ENCODE assay signal across 9 cellular contexts in genomic region chr15:74782596-74783071, GRCh38. TPM values are rescaled to one million over a fixed set of nuclear protein-coding genes. Genes with fewer than 3 reads are reported as not detected.
DNase-seq lines count a peak whose midpoint lies in the region; ATAC-seq and TF ChIP-seq lines count a peak whose summit lies in the region.
"Had no signal": no experiment of that assay in that cellular context is flagged by ENCODE, and none has a peak within 500 bp of the region (broad histone marks: within the 10 kb centered on the region; RNA-seq: fewer than 3 reads in every experiment).

No MANE protein-coding gene starts in this region.

- H3K4me2 ChIP-seq in skeletal muscle satellite cell (ENCODE audit: low read length) = peak overlapping the region; percentile 88

- H3K36me3 ChIP-seq in H7 (replicated peaks; ENCODE audit: control insufficient read depth, insufficient read depth, low read length) = no peaks in the 10 kb centered on the region
- H3K36me3 ChIP-seq in heart right ventricle = peaks cover 0 to 5% (median 0%) of the 10 kb centered on the region in 9 donors
- H3K36me3 ChIP-seq in skeletal muscle satellite cell (ENCODE audit: insufficient read depth, low read length) = peaks cover 5% of the 10 kb centered on the region

- DNase-seq in H7 = no peak
- DNase-seq in heart right ventricle = no peak
- DNase-seq in CD1c-positive myeloid dendritic cell (ENCODE audit: extremely low spot score) = no peak
- DNase-seq: retina had no signal

- H3K4me3 ChIP-seq in H7 (ENCODE audit: insufficient read depth, low read depth, low read length) (peak overlapping the region; percentile 74), WI38 (ENCODE audit: low read depth, low read length) (peak overlapping the region; percentile 86), heart right ventricle (peak overlapping the region; percentile 19 to 94 (median 78)), skeletal muscle satellite cell (ENCODE audit: low read length) (peak overlapping the region; percentile 75)

- no peaks in the 10 kb centered on the region for H3K9me3 ChIP-seq in heart right ventricle
- H3K9me3 ChIP-seq in skeletal muscle satellite cell (replicated peaks; ENCODE audit: low read length) = no peaks in the 10 kb centered on the region

- peak overlapping the region; percentile 87 to 98 (median 93) for H3K27ac ChIP-seq in heart right ventricle

- intact Hi-C loops in heart right ventricle (cut with DNase I) = loop anchor here in 5 of 10 donors (5.0 to 10.0 kb wide), 4 partner anchors 60 to 422 kb away; partner anchors contain the start of genes ULK3 (in 4 of the 5), C15orf39 (in 1 of the 5) and COX5A (in 1 of the 5)

- ATAC-seq in heart right ventricle = peak in 7 of 8 donors; percentile 0 to 20 (median 9)
- no peak for ATAC-seq in HG03108 (IDR thresholded peaks at IDR 0.05; ENCODE audit: unreplicated experiment)
- no peak for ATAC-seq in HG03139 (IDR thresholded peaks at IDR 0.05; ENCODE audit: unreplicated experiment)
- no peak for ATAC-seq in HG03469 (IDR thresholded peaks at IDR 0.05; ENCODE audit: unreplicated experiment)

- peak overlapping the region; percentile 92 for H3K9ac ChIP-seq in skeletal muscle satellite cell (ENCODE audit: low read depth, low read length)

- peaks cover 47 to 90% (median 70%) of the 10 kb centered on the region in 9 donors for H3K4me1 ChIP-seq in heart right ventricle
- H3K4me1 ChIP-seq in skeletal muscle satellite cell (ENCODE audit: control insufficient read depth, insufficient read depth, low read length) = peaks cover 32% of the 10 kb centered on the region

- H3K27me3 ChIP-seq in H7 (ENCODE audit: control insufficient read depth, insufficient read depth, low read length) (peaks cover 10% of the 10 kb centered on the region), heart right ventricle (no peaks in the 10 kb centered on the region), skeletal muscle satellite cell (ENCODE audit: control insufficient read depth, insufficient read depth, low read length) (no peaks in the 10 kb centered on the region)

- 0 to 2% methylated on average over 20 to 25 of the region's 26 CpGs for WGBS in heart right ventricle, 2 donors

- TF ChIP-seq CTCF in WI38 (IDR thresholded peaks at IDR 0.05; ENCODE audit: low read depth, low read length) (no peak), heart right ventricle (IDR thresholded peaks at IDR 0.05) (no peak)

RNA-seq across cellular contexts. Expression of gene CSK, which starts 0.8 kb away (rescaled TPM):
- 31.8 and 34.8 TPM in 2 replicates for total RNA-seq in H7 (2014; rRNA removed; shearing (Covaris generic))
- 10 to 100 TPM; 20.3 to 48.6 (median 24.8) TPM for total RNA-seq in heart right ventricle
- 10 to 100 TPM; 19.7 to 35.2 TPM for polyA plus RNA-seq in heart right ventricle
- 40.1 and 40.8 TPM in 2 replicates for total RNA-seq in skeletal muscle satellite cell (2012; rRNA removed)

RNA-seq across cellular contexts. Expression of gene LMAN1L, which starts 30.0 kb away (rescaled TPM):
- total RNA-seq in H7 (2014; rRNA removed; shearing (Covaris generic)) = not detected in 2 replicates
- 10 to 100 TPM in 4 of 10 donors, 1 to 10 TPM in 6; 6.3 to 47.4 (median 9.0) TPM for total RNA-seq in heart right ventricle
- polyA plus RNA-seq in heart right ventricle = 10 to 100 TPM in 1 of 2 donors, under 1 TPM in 1; 0.03 to 18.4 TPM
- under 0.01 TPM in 1 of 2 replicates, not detected in the other for total RNA-seq in skeletal muscle satellite cell (2012; rRNA removed)

RNA-seq across cellular contexts. Expression of gene CYP1A2, which starts 34.0 kb away (rescaled TPM):
- not detected in 2 replicates for total RNA-seq in H7 (2014; rRNA removed; shearing (Covaris generic))
- total RNA-seq in heart right ventricle = under 1 TPM in 1 of 10 donors, not detected in 9; 0.11 TPM
- polyA plus RNA-seq in heart right ventricle = not detected
- not detected in 2 replicates for total RNA-seq in skeletal muscle satellite cell (2012; rRNA removed)

RNA-seq across cellular contexts. Expression of gene CPLX3, which starts 43.8 kb away (rescaled TPM):
- total RNA-seq in H7 (2014; rRNA removed; shearing (Covaris generic)) = 0.03 TPM in 1 of 2 replicates, not detected in the other
- 1 to 10 TPM in 7 of 10 donors, under 1 TPM in 2, not detected in 1; 0.64 to 6.1 (median 1.3) TPM for total RNA-seq in heart right ventricle
- 10 to 100 TPM in 1 of 2 donors, under 1 TPM in 1; 0.04 to 14.6 TPM for polyA plus RNA-seq in heart right ventricle
- not detected in 2 replicates for total RNA-seq in skeletal muscle satellite cell (2012; rRNA removed)

RNA-seq across cellular contexts. Expression of gene CYP1A1, which starts 57.3 kb away (rescaled TPM):
- total RNA-seq in H7 (2014; rRNA removed; shearing (Covaris generic)) = 0.45 and 0.78 TPM in 2 replicates
- under 1 TPM in 6 of 10 donors, not detected in 4; 0.13 to 0.53 (median 0.42) TPM for total RNA-seq in heart right ventricle
- under 1 TPM; 0.20 to 0.88 TPM for polyA plus RNA-seq in heart right ventricle
- under 0.01 and 0.25 TPM in 2 replicates for total RNA-seq in skeletal muscle satellite cell (2012; rRNA removed)

Comparison
In these comparisons a context has a peak if more than half of its experiments do, and no peak if none do; other contexts are left out.
1. ATAC-seq: peak in heart right ventricle (7 of 8); none in HG03108 (single experiment), HG03139 (single experiment) and HG03469 (single experiment).
2. Peak in every context shown above with its lines, with median percentiles within 50 percentile points of each other: H3K4me3 ChIP-seq.